ENCODE assay signal across 21 cellular contexts in the genomic region with DNA sequence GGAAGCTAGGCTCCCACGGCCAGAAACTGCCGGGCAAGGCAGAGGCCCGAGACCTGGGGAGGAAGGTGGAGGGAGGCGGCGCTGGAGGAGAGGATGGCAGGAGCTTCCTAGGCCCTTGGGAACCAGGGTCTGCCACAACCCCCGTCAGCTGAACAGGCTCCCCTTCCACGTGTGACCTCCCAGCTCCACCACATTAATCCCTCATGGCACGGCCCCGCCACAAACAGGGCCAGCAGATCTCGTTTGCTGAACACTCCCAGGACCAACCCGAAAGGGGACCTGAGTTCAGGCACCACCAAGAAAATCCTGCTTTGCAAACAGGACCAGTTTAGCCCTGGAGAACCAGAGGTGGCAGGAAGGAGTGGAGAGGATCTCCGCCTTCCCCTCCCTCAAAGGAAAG.
DNase-seq lines count a peak whose midpoint lies in the region; ATAC-seq, FAIRE-seq and TF ChIP-seq lines count a peak whose summit lies in the region.
"Had no signal": no experiment of that assay in that cellular context is flagged by ENCODE, and none has a peak within 500 bp of the region (broad histone marks: within the 10 kb centered on the region; RNA-seq: fewer than 3 reads in every experiment).

No MANE protein-coding gene starts in this region.

- H4K20me1 ChIP-seq in mammary epithelial cell (ENCODE audit: insufficient read depth, low read length) (no peaks in the 10 kb centered on the region), smooth muscle cell (ENCODE audit: low read depth) (no peaks in the 10 kb centered on the region)

- peaks cover 23% of the 10 kb centered on the region for H3K4me1 ChIP-seq in mammary epithelial cell (ENCODE audit: insufficient read depth, low read length)
- H3K4me1 ChIP-seq in foreskin keratinocyte = peaks cover 21% of the 10 kb centered on the region
- H3K4me1 ChIP-seq in smooth muscle cell (ENCODE audit: low read depth) = peaks cover 14% of the 10 kb centered on the region

- in situ Hi-C loops in mammary epithelial cell (cut with MboI; ENCODE audit: low sequenced_read_pairs in 2 of 2) = no loop called here

- no peak for FAIRE-seq in HTR-8/SVneo (lab: Jason Lieb, UNC)
- FAIRE-seq: D721Med, GM18507, GM19239 had no signal

- BruUV-seq in mammary epithelial cell (replicated peaks; lab: Mats Ljungman, UMichigan) = no TSS peak

- H3K4me2 ChIP-seq in mammary epithelial cell (ENCODE audit: insufficient read depth, low read depth, low read length) = no peak overlapping the region
- H3K4me2 ChIP-seq in smooth muscle cell = no peak overlapping the region

- H2AFZ ChIP-seq in mammary epithelial cell (ENCODE audit: low read depth, low read length) (no peak overlapping the region), smooth muscle cell (ENCODE audit: low read depth) (no peak overlapping the region)

- CTCF ChIA-PET in mammary epithelial cell (lab: Charles Lee; ENCODE audit: low non-redundant PET) = no interaction called here

- TF ChIP-seq CTCF in mammary epithelial cell (conservative IDR thresholded peaks at IDR 0.05 in 1 of 2, IDR thresholded peaks at IDR 0.05 in 1 of 2; ENCODE audit: extremely low read depth in 1 of 2, insufficient read depth in 1 of 2, low read depth in 1 of 2, low read length in 2 of 2) (no peak), foreskin keratinocyte (conservative IDR thresholded peaks at IDR 0.05) (no peak), smooth muscle cell (IDR thresholded peaks at IDR 0.05; ENCODE audit: borderline replicate concordance, insufficient read depth, poor library complexity, severe bottlenecking) (no peak)

- H3K79me2 ChIP-seq in mammary epithelial cell (ENCODE audit: insufficient read depth, low read length) = no peaks in the 10 kb centered on the region
- no peaks in the 10 kb centered on the region for H3K79me2 ChIP-seq in smooth muscle cell (ENCODE audit: low read depth)

- ATAC-seq in foreskin keratinocyte = no peak
- ATAC-seq in GM19397 (IDR thresholded peaks at IDR 0.05; ENCODE audit: unreplicated experiment) = no peak

- H3K4me3 ChIP-seq in mammary epithelial cell (replicated peaks in 1 of 3; ENCODE audit: insufficient read depth in 1 of 3, low read depth in 2 of 3, low read length in 3 of 3) = no peak overlapping the region
- H3K4me3 ChIP-seq in smooth muscle cell = no peak overlapping the region
- H3K4me3 ChIP-seq: MG63 had no signal

- dilution Hi-C loops in mammary epithelial cell (cut with HindIII; ENCODE audit: low sequenced_read_pairs) = no loop called here

- peak overlapping the region; percentile 73 for H3K27ac ChIP-seq in mammary epithelial cell (ENCODE audit: insufficient read depth, low read depth, low read length)
- H3K27ac ChIP-seq in foreskin keratinocyte = peak overlapping the region; percentile 92
- peak overlapping the region; percentile 88 for H3K27ac ChIP-seq in smooth muscle cell (ENCODE audit: low read depth)
- H3K27ac ChIP-seq: RWPE1 had no signal

- intact Hi-C loops in mammary epithelial cell (cut with micrococcal nuclease) = loop anchor here (1.0 to 10.0 kb wide), 5 partner anchors 18 to 154 kb away; partner anchors contain the start of gene FHDC1

- H3K9ac ChIP-seq in mammary epithelial cell (ENCODE audit: insufficient read depth, low read length) (no peak overlapping the region), smooth muscle cell (ENCODE audit: low read depth) (peak overlapping the region; percentile 61)

- DNase-seq in NCI-H82 (lab: John Stamatoyannopoulos, UW) (peak; percentile 33), NCI-H82 treated with DMSO at 0.1 percent for 48 hours (lab: John Stamatoyannopoulos, UW; ENCODE audit: unreplicated experiment) (no peak), mammary epithelial cell (no peak), foreskin keratinocyte (no peak), smooth muscle cell (lab: John Stamatoyannopoulos, UW; ENCODE audit: unreplicated experiment) (no peak), HTR-8/SVneo (ENCODE audit: insufficient read length, low spot score) (no peak)
- DNase-seq in activated CD4-positive, alpha-beta T cell treated with anti-CD3 and anti-CD28 coated beads, Interleukin-2, amount 50 U/mL, for 4 hours = no peak
- DNase-seq: AML-193, DMS53, GDM1, H7, MG63, NCI-H1417 treated with DMSO at 0.1 percent for 48 hours, NCI-H187, NCI-H2107, SIG-M5 had no signal

- H3K36me3 ChIP-seq in mammary epithelial cell (ENCODE audit: insufficient read depth, low read length) (no peaks in the 10 kb centered on the region), smooth muscle cell (ENCODE audit: low read depth) (no peaks in the 10 kb centered on the region)
- H3K36me3 ChIP-seq: MG63 had no signal

- 99% methylated on average over 8 of the region's 12 CpGs for WGBS in mammary epithelial cell (ENCODE audit: low coverage, missing lambda C conversion rate)
- WGBS in smooth muscle cell (ENCODE audit: low lambda C conversion rate) = 94% methylated on average over 10 of the region's 12 CpGs

- no peaks in the 10 kb centered on the region for H3K9me3 ChIP-seq in mammary epithelial cell (replicated peaks; ENCODE audit: insufficient read depth, low read length)
- H3K9me3 ChIP-seq in smooth muscle cell (replicated peaks; ENCODE audit: low read depth) = no peaks in the 10 kb centered on the region
- H3K9me3 ChIP-seq: MG63 had no signal

- H3K27me3 ChIP-seq in mammary epithelial cell (ENCODE audit: insufficient read depth, low read length) (no peaks in the 10 kb centered on the region), foreskin keratinocyte (no peaks in the 10 kb centered on the region), smooth muscle cell (ENCODE audit: low read depth) (no peaks in the 10 kb centered on the region)
- H3K27me3 ChIP-seq: MG63 had no signal

- H3F3A ChIP-seq in smooth muscle cell (ENCODE audit: low read depth) = no peaks in the 10 kb centered on the region
